8 cellular contexts compared by ENCODE assay signal in the genomic region with DNA sequence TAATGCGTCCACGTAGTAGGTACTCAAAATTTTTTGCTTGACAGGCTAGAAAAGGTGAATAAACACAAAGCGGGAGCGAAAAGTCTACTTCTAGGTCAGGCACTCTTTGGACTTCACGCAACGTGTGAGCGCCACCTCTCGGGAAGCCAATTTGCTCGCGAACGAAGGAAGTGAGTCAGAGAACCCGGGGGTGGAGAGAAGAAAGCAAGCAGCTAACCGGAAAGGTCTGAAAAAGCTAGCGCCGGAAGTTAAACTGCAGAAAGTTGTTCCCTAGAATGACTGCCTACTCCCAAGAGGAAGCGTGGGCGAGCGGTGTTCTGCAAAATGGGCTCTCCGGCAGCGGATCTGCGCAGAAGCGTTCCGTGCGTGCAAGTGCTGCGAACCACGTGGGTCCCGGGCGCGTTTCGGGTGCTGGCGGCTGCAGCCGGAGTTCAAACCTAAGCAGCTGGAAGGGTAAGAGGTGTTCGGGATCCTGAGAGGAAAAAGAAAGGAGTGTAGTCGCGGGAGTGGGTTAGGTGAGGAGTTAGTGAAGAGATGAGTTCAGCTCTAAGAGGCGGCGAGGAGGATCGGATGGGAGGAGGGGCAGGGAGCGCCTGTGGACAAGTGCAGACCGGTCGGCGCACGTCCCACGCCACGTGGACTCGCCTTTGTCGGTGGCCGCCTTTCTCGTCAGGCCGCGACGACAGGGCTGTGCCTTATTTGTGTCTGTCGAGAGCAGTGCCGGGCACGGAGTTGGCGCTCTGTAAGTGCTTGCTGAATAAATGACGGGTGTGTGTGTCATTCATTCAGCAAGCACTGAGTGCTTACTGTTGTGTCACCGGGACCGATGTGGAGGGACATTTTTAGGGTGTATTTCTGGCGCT. TPM values are rescaled to one million over a fixed set of nuclear protein-coding genes. Genes with fewer than 3 reads are reported as not detected.
DNase-seq lines count a peak whose midpoint lies in the region; ATAC-seq and TF ChIP-seq lines count a peak whose summit lies in the region.

A gene (plus strand): TSS at position 350 of the 863 bp plus-strand sequence. CDS start 2,096 bp downstream, outside the sequence.

- H3K4me1 ChIP-seq in right cardiac atrium (ENCODE audit: control insufficient read depth, insufficient read depth, low read length) (peaks cover 2% of the 10 kb centered on the region), vagina (peaks cover 24% of the 10 kb centered on the region)

- H3K4me1 Mint-ChIP-seq in T-helper 17 cell: peaks cover 5% of the 10 kb centered on the region

- under 1% methylated on average over 60 of the region's 60 CpGs for WGBS in right cardiac atrium

- H3K27ac Mint-ChIP-seq in T-helper 17 cell: no peak within 1 kb of the TSS

- H3K36me3 Mint-ChIP-seq in T-helper 17 cell (ENCODE audit: low read depth): no peaks in the 10 kb centered on the region

- intact Hi-C loops in right cardiac atrium (cut with DNase I) (loop anchor here in 3 of 4 donors (2.0 to 5.0 kb wide), 3 partner anchors 33 to 153 kb away; a partner anchor contains a TSS), vagina (cut with DNase I) (loop anchor here (5.0 to 10.0 kb wide), 2 partner anchors 151 to 299 kb away; no protein-coding TSS in a partner anchor)

- H3K36me3 ChIP-seq in vagina: peaks cover 0 to 11% of the 10 kb centered on the region in 2 donors

- TF ChIP-seq POLR2A in GM15510 (IDR thresholded peaks at IDR 0.05; ENCODE audit: borderline replicate concordance, extremely low read depth, insufficient read length) (peak; percentile 82), vagina (IDR thresholded peaks at IDR 0.05) (no peak)

- H3K4me3 ChIP-seq in right cardiac atrium (ENCODE audit: low read length): peak within 1 kb of the TSS; percentile 51
- H3K4me3 ChIP-seq in vagina: peak within 1 kb of the TSS; percentile 58 to 76

- no peaks in the 10 kb centered on the region for H3K27me3 Mint-ChIP-seq in T-helper 17 cell

- peak within 1 kb of the TSS; percentile 86 for H3K27ac ChIP-seq in right cardiac atrium (ENCODE audit: low read length)
- H3K27ac ChIP-seq in vagina: peak within 1 kb of the TSS; percentile 95

- H3K9me3 ChIP-seq in T-helper 17 cell (ENCODE audit: control insufficient read depth, low read length, poor library complexity, severe bottlenecking) (no peaks in the 10 kb centered on the region), right cardiac atrium (ENCODE audit: control insufficient read depth, low read length) (no peaks in the 10 kb centered on the region), vagina (no peaks in the 10 kb centered on the region)

- peak; percentile 16 to 82 (median 78) for TF ChIP-seq CTCF in vagina (IDR thresholded peaks at IDR 0.05)

- no peaks in the 10 kb centered on the region for H3K27me3 ChIP-seq in right cardiac atrium (ENCODE audit: control insufficient read depth, insufficient read depth)
- no peaks in the 10 kb centered on the region for H3K27me3 ChIP-seq in vagina

- ATAC-seq in HG02885 (IDR thresholded peaks at IDR 0.05; ENCODE audit: poor library complexity, unreplicated experiment) (peak; percentile 94), T-helper 17 cell (peak; percentile 93), right cardiac atrium (peak; percentile 97)

- DNase-seq in NCI-H1694 (lab: John Stamatoyannopoulos, UW): peak; percentile 99
- peak; percentile 87 to 99 (median 94) for DNase-seq in T-helper 17 cell
- peak; percentile 78 to 99 (median 98) for DNase-seq in anterior cingulate cortex (lab: John Stamatoyannopoulos, UW)
- DNase-seq in right cardiac atrium: peak; percentile 94 to 97 (median 97)
- DNase-seq in pulmonary artery endothelial cell (ENCODE audit: low read depth, low spot score): peak; percentile 98
- peak; percentile 99 to 100 for DNase-seq in vagina (ENCODE audit: extremely low spot score in 2 of 2)

- no peak within 1 kb of the TSS for H3K4me3 Mint-ChIP-seq in T-helper 17 cell

RNA-seq across cellular contexts. Expression of the gene that starts here (rescaled TPM):
- total RNA-seq in T-helper 17 cell: 10 to 100 TPM; 17.2 to 19.9 TPM
- total RNA-seq in right cardiac atrium: 10 to 100 TPM; 18.7 to 43.8 (median 25.0) TPM
- polyA plus RNA-seq in right cardiac atrium: 35.6 TPM
- 186 and 210 TPM in 2 replicates for total RNA-seq in pulmonary artery endothelial cell
- total RNA-seq in vagina: 50.8 TPM

Comparison
In these comparisons a context has a peak if more than half of its experiments do, and no peak if none do; other contexts are left out.
1. Peak in every context shown above with its lines: DNase-seq, ATAC-seq, H3K4me3 ChIP-seq and H3K27ac ChIP-seq.